In genomic region chr14:102835959-102836358, GRCh38 we compare ENCODE assay signal across 14 cellular contexts. TPM values are rescaled to one million over a fixed set of nuclear protein-coding genes. Genes with fewer than 3 reads are reported as not detected.
DNase-seq lines count a peak whose midpoint lies in the region; ATAC-seq, FAIRE-seq and TF ChIP-seq lines count a peak whose summit lies in the region.
"Had no signal": no experiment of that assay in that cellular context is flagged by ENCODE, and none has a peak within 500 bp of the region (broad histone marks: within the 10 kb centered on the region; RNA-seq: fewer than 3 reads in every experiment).

No MANE protein-coding gene starts in this region.

- DNase-seq in A549 (ENCODE audit: low read depth in 1 of 2, low spot score in 1 of 2) (no peak), neuronal stem cell (ENCODE audit: low spot score) (no peak)
- DNase-seq in central memory CD4-positive, alpha-beta T cell = no peak
- DNase-seq: 8988T; ACHN; CD4-positive, CD25-positive, alpha-beta regulatory T cell; DMS53 had no signal

- no peak overlapping the region for H2BK120ac ChIP-seq in neuronal stem cell (ENCODE audit: low read depth, low read length)

- CTCF ChIA-PET in A549 (lab: Yijun Ruan, JAX) (no interaction called here), HEK293 (lab: Yijun Ruan, JAX) (interaction anchor here (1.2 kb wide), 1 partner anchor 14 kb away, joined by 3 read pairs; no protein-coding TSS in a partner anchor)

- no peak overlapping the region for H2AK5ac ChIP-seq in neuronal stem cell (ENCODE audit: low read depth, low read length)

- WGBS in A549 (ENCODE audit: missing lambda C conversion rate) = 85% methylated on average over 5 of the region's 5 CpGs
- WGBS in neuronal stem cell (ENCODE audit: extremely low coverage in 2 of 2, insufficient read length in 2 of 2, insufficient replicate concordance in 1 of 2), 2 donors = no CpG with 5 or more reads among the region's 5 CpGs

- H3K23ac ChIP-seq in neuronal stem cell (ENCODE audit: low read depth, low read length, poor library complexity) = no peak overlapping the region

- no peak overlapping the region for H3K4me3 Mint-ChIP-seq in activated T-helper 17 cell treated with anti-CD3 and anti-CD28 coated beads, Interleukin-2, amount 50 U/mL, for 72 hours

- no peak for TF ChIP-seq RAD21 in A549 (conservative IDR thresholded peaks at IDR 0.05 in 1 of 2, IDR thresholded peaks at IDR 0.05 in 1 of 2)

- no peaks in the 10 kb centered on the region for H3K79me1 ChIP-seq in neuronal stem cell (ENCODE audit: low read depth, low read length)

- H3K4me2 ChIP-seq in A549 (no peak overlapping the region), neuronal stem cell (ENCODE audit: insufficient read depth, low read length, poor library complexity, severe bottlenecking) (no peak overlapping the region)
- H3K4me2 ChIP-seq: BLaER1 treated with 17β-estradiol and CSF1 and Interleukin-3, amounts not matched to agents 10 nM and 100 nM; KMS-11 had no signal

- POLR2A ChIA-PET in A549 (lab: Yijun Ruan, JAX) (no interaction called here), HEK293 (lab: Yijun Ruan, JAX) (no interaction called here)

- H2BK15ac ChIP-seq in neuronal stem cell (ENCODE audit: low read length) = no peak overlapping the region

- H3K27me3 ChIP-seq in neuronal stem cell (ENCODE audit: control insufficient read depth in 3 of 3, insufficient read depth in 3 of 3, low read depth in 1 of 3, low read length in 3 of 3) = no peaks in the 10 kb centered on the region
- H3K27me3 ChIP-seq: BLaER1 treated with 17β-estradiol and CSF1 and Interleukin-3, amounts not matched to agents 10 nM and 100 nM had no signal

- no peak for TF ChIP-seq EP300 in A549 (IDR thresholded peaks at IDR 0.05)

- no peak overlapping the region for H3K9ac ChIP-seq in neuronal stem cell (ENCODE audit: low read depth, low read length, poor library complexity)
- H3K9ac ChIP-seq: BLaER1 treated with 17β-estradiol and CSF1 and Interleukin-3, amounts not matched to agents 10 nM and 100 nM; KMS-11 had no signal

- H3K9me3 Mint-ChIP-seq in activated T-helper 17 cell treated with anti-CD3 and anti-CD28 coated beads, Interleukin-2, amount 50 U/mL, for 72 hours = no peaks in the 10 kb centered on the region
- H3K9me3 Mint-ChIP-seq: CD4-positive, CD25-positive, alpha-beta regulatory T cell had no signal

- H3K36me3 ChIP-seq in HEK293 (ENCODE audit: control insufficient read depth in 2 of 2, insufficient read depth in 1 of 2, low read length in 2 of 2) (peaks cover 0 to 12% of the 10 kb centered on the region in 2 experiments; a peak in 2 of 3 replicates), neuronal stem cell (replicated peaks in 1 of 2; ENCODE audit: control insufficient read depth in 2 of 2, insufficient read depth in 2 of 2, low read length in 2 of 2) (peaks cover 0 to 9% of the 10 kb centered on the region in 2 donors)

- peak overlapping the region; percentile 15 for H3K18ac ChIP-seq in neuronal stem cell (ENCODE audit: low read length)

- no peak overlapping the region for H2BK5ac ChIP-seq in neuronal stem cell (ENCODE audit: low read length)

- H3K27me3 Mint-ChIP-seq in activated T-helper 17 cell treated with anti-CD3 and anti-CD28 coated beads, Interleukin-2, amount 50 U/mL, for 72 hours = no peaks in the 10 kb centered on the region
- H3K27me3 Mint-ChIP-seq: CD4-positive, CD25-positive, alpha-beta regulatory T cell had no signal

- ATAC-seq in A549 (no peak), HG03432 (IDR thresholded peaks at IDR 0.05; ENCODE audit: unreplicated experiment) (no peak), GM19455 (IDR thresholded peaks at IDR 0.05; ENCODE audit: unreplicated experiment) (no peak)
- ATAC-seq in activated T-helper 17 cell treated with anti-CD3 and anti-CD28 coated beads, Interleukin-2, amount 50 U/mL, for 72 hours (replicated peaks) = no peak
- ATAC-seq: HCT116 had no signal

- H3K4me1 ChIP-seq in A549 = no peaks in the 10 kb centered on the region
- H3K4me1 ChIP-seq in HEK293 (ENCODE audit: control insufficient read depth, insufficient read depth, low read length) = no peaks in the 10 kb centered on the region
- peaks cover 5 to 7% of the 10 kb centered on the region in 2 donors for H3K4me1 ChIP-seq in neuronal stem cell (ENCODE audit: control insufficient read depth in 2 of 2, insufficient read depth in 1 of 2, low read depth in 1 of 2, low read length in 2 of 2)

- H3K4me1 Mint-ChIP-seq in activated T-helper 17 cell treated with anti-CD3 and anti-CD28 coated beads, Interleukin-2, amount 50 U/mL, for 72 hours = peaks cover 30% of the 10 kb centered on the region

- FAIRE-seq in A549 (lab: Jason Lieb, UNC) = no peak

- H4K8ac ChIP-seq in neuronal stem cell (ENCODE audit: low read depth, low read length) = no peak overlapping the region

- H3K27ac ChIP-seq in A549 = no peak overlapping the region
- H3K27ac ChIP-seq in HEK293 (ENCODE audit: extremely low read depth, low read depth, low read length) = no peak overlapping the region
- H3K27ac ChIP-seq in neuronal stem cell (replicated peaks; ENCODE audit: low read length) = no peak overlapping the region
- H3K27ac ChIP-seq: BLaER1 treated with 17β-estradiol and CSF1 and Interleukin-3, amounts not matched to agents 10 nM and 100 nM; KMS-11 had no signal

- no peak overlapping the region for H3K14ac ChIP-seq in neuronal stem cell (ENCODE audit: low read length)

- no peak overlapping the region for H3K4ac ChIP-seq in neuronal stem cell (ENCODE audit: low read length)

- no peak overlapping the region for H2BK12ac ChIP-seq in neuronal stem cell (ENCODE audit: low read length)

- no peak overlapping the region for H4K91ac ChIP-seq in neuronal stem cell (ENCODE audit: low read depth, low read length, poor library complexity)

- no peak for TF ChIP-seq POLR2A in A549 (IDR thresholded peaks at IDR 0.05; ENCODE audit: low read length)

- no peak overlapping the region for H2AFZ ChIP-seq in neuronal stem cell (ENCODE audit: low read length)

- H3K9me3 ChIP-seq in A549 = no peaks in the 10 kb centered on the region
- no peaks in the 10 kb centered on the region for H3K9me3 ChIP-seq in HEK293 (ENCODE audit: control insufficient read depth, insufficient read depth, low read depth, low read length)
- no peaks in the 10 kb centered on the region for H3K9me3 ChIP-seq in neuronal stem cell (replicated peaks in 1 of 2; ENCODE audit: control insufficient read depth in 2 of 2, insufficient read depth in 1 of 2, low read depth in 1 of 2, low read length in 2 of 2)
- H3K9me3 ChIP-seq: BLaER1 treated with 17β-estradiol and CSF1 and Interleukin-3, amounts not matched to agents 10 nM and 100 nM had no signal

- H3K4me3 ChIP-seq in A549 (no peak overlapping the region), HEK293 (ENCODE audit: low read depth, low read length) (no peak overlapping the region), neuronal stem cell (ENCODE audit: low read length in 2 of 2) (no peak overlapping the region)
- H3K4me3 ChIP-seq: BLaER1 treated with 17β-estradiol and CSF1 and Interleukin-3, amounts not matched to agents 10 nM and 100 nM had no signal

- peaks cover 100% of the 10 kb centered on the region for H3K36me3 Mint-ChIP-seq in activated T-helper 17 cell treated with anti-CD3 and anti-CD28 coated beads, Interleukin-2, amount 50 U/mL, for 72 hours (ENCODE audit: low read depth)

- H3K27ac Mint-ChIP-seq in activated T-helper 17 cell treated with anti-CD3 and anti-CD28 coated beads, Interleukin-2, amount 50 U/mL, for 72 hours = peak overlapping the region; percentile 18

- TF ChIP-seq CTCF in A549 (IDR thresholded peaks at IDR 0.05) (no peak), HEK293 (tag by site-specific recombination; IDR thresholded peaks at IDR 0.05) (no peak)

TF ChIP-seq in A549, 52 proteins besides CTCF, POLR2A, EP300 and RAD21:
- TF ChIP-seq FOSL2 (IDR thresholded peaks at IDR 0.05) = no peak
- 0 out of 2 replicates have a peak, but pooled peaks have one; percentile 8 for TF ChIP-seq FOSL2 (CRISPR knock-in tag; IDR thresholded peaks at IDR 0.05)
- no peak for TF ChIP-seq RNF2 (IDR thresholded peaks at IDR 0.05; ENCODE audit: borderline replicate concordance, low read depth)

TF ChIP-seq in HEK293, 187 proteins besides CTCF, POLR2A, EP300 and RAD21:
- TF ChIP-seq ZBTB17 (tag by site-specific recombination; IDR thresholded peaks at IDR 0.05) = peak; percentile 26; the same call in 1 of the 2 replicates
- TF ChIP-seq ZNF639 (tag by site-specific recombination; IDR thresholded peaks at IDR 0.05) = no peak
- TF ChIP-seq ZNF132 (tag by site-specific recombination; IDR thresholded peaks at IDR 0.05; ENCODE audit: borderline replicate concordance) = no peak
- TF ChIP-seq ZNF837 (tag by site-specific recombination; IDR thresholded peaks at IDR 0.05) = no peak
TF ChIP-seq in HEK293: peak in this region for 1.

RNA-seq across cellular contexts. Expression of gene TRAF3, which starts 58.7 kb away (rescaled TPM):
- 22.9 and 25.5 TPM in 2 replicates for polyA plus RNA-seq in A549 (2011; rRNA removed)
- 22.5 and 25.4 TPM in 2 replicates for polyA plus RNA-seq in A549 (2012; cell fraction: cytosol; rRNA removed)
- polyA plus RNA-seq in A549 (2012; cell fraction: nucleus; rRNA removed) = 37.7 and 38.2 TPM in 2 replicates
- polyA plus RNA-seq in A549 (2017; fragmentation: RNase III; extraction: RNeasy Plus Mini Kit Qiagen cat#74134 plus additional on column Dnase treatment) = 20.1 to 24.9 TPM (median 20.2 TPM) in 3 replicates
- polyA minus RNA-seq in A549 (2011; rRNA and poly(A)+ RNA removed) = 54.6 and 56.1 TPM in 2 replicates
- total RNA-seq in activated T-helper 17 cell treated with anti-CD3 and anti-CD28 coated beads, Interleukin-2, amount 50 U/mL, for 72 hours = 100 to 1,000 TPM in 1 of 2 donors, 10 to 100 TPM in 1; 61.7 to 133 TPM
- polyA plus RNA-seq in neuronal stem cell (2013, experiment 1 of 2) = 16.4 TPM
- polyA plus RNA-seq in neuronal stem cell (2013, experiment 2 of 2) = 16.2 TPM
